In genomic region chr11:19472679-19473078, GRCh38 we compare ENCODE assay signal across 22 cellular contexts.
A peak's percentile ranks its signal among the peaks of the same experiment; 100 is the strongest.
DNase-seq lines count a peak whose midpoint lies in the region; TF ChIP-seq lines count a peak whose summit lies in the region.
"Had no signal": no experiment of that assay in that cellular context is flagged by ENCODE, and none has a peak within 500 bp of the region (broad histone marks: within the 10 kb centered on the region; RNA-seq: fewer than 3 reads in every experiment).

No MANE protein-coding gene starts in this region.

- peak; percentile 6 for DNase-seq in EH (ENCODE audit: low read depth)
- DNase-seq in M059J (ENCODE audit: low read depth): peak; percentile 9
- peak; percentile 9 for DNase-seq in astrocyte of the spinal cord (ENCODE audit: low read depth, low spot score)
- DNase-seq in kidney tubule cell (ENCODE audit: low spot score): peak; percentile 58
- DNase-seq in NCI-H510A (lab: John Stamatoyannopoulos, UW): no peak
- no peak for DNase-seq in iPS-NIHi11 (ENCODE audit: low spot score)
- DNase-seq in GM20000 (ENCODE audit: low spot score): no peak
- DNase-seq: activated CD4-positive, CD25-positive, alpha-beta regulatory T cell treated with anti-CD3 and anti-CD28 coated beads, Interleukin-2, amount 50 U/mL, for 72 hours; activated CD8-positive, alpha-beta T cell treated with anti-CD3 and anti-CD28 coated beads, Interleukin-2, amount 10 ng/mL, durations not matched to agents 7 days and 5 days; C1 segment of cervical spinal cord; effector memory CD4-positive, alpha-beta T cell; erythroblast; hypothalamus; islet precursor cell; NCI-H1436; NCI-H748 treated with DMSO at 0.1 percent for 48 hours; spleen; stimulated activated CD4-positive, alpha-beta T cell treated with anti-CD3 and anti-CD28 coated beads, Interleukin-4, amount 100 ng/mL, for 1 hour; stimulated activated naive B cell treated with anti-CD40 and anti-IgM and Interleukin-4, amounts not matched to agents 10 μg/mL and 1 μg/mL and 100 μg/mL, for 72 hours; T-helper 1 cell had no signal

- no peak for TF ChIP-seq CTCF in astrocyte of the spinal cord (IDR thresholded peaks at IDR 0.05; ENCODE audit: low read depth, low read length)
- no peak for TF ChIP-seq CTCF in GM20000 (IDR thresholded peaks at IDR 0.05; ENCODE audit: extremely low read depth, missing control alignments)

- H3K4me3 ChIP-seq in astrocyte of the spinal cord (ENCODE audit: low read depth, low read length): no peak overlapping the region
- H3K4me3 ChIP-seq: gastroesophageal sphincter, SJSA1, spleen had no signal

- in situ Hi-C loops in astrocyte of the spinal cord (cut with HindIII; ENCODE audit: low sequenced_read_pairs): no loop called here

Comparison
In these comparisons a context has a peak if more than half of its experiments do, and no peak if none do; other contexts are left out.
1. DNase-seq: peak in EH (single experiment), M059J (single experiment), astrocyte of the spinal cord (single experiment) and kidney tubule cell (single experiment); none in NCI-H510A (single experiment), iPS-NIHi11 (single experiment) and GM20000 (single experiment).